18 cellular contexts compared by ENCODE assay signal in genomic region chr11:7905549-7905948, GRCh38. TPM values are rescaled to one million over a fixed set of nuclear protein-coding genes. Genes with fewer than 3 reads are reported as not detected.
DNase-seq lines count a peak whose midpoint lies in the region; ATAC-seq and TF ChIP-seq lines count a peak whose summit lies in the region.
"Had no signal": no experiment of that assay in that cellular context is flagged by ENCODE, and none has a peak within 500 bp of the region (broad histone marks: within the 10 kb centered on the region; RNA-seq: fewer than 3 reads in every experiment).

No MANE protein-coding gene starts in this region.

- H3K9me3 ChIP-seq in SJSA1 (replicated peaks): no peaks in the 10 kb centered on the region
- H3K9me3 ChIP-seq in osteoblast (ENCODE audit: low read depth, low read length): no peaks in the 10 kb centered on the region
- H3K9me3 ChIP-seq: body of pancreas, right lobe of liver, uterus had no signal

- no peaks in the 10 kb centered on the region for H4K20me1 ChIP-seq in osteoblast (ENCODE audit: insufficient read depth, low read length)

- DNase-seq in ELR (ENCODE audit: low read depth) (peak; percentile 20), SJSA1 (ENCODE audit: low read depth in 1 of 2, low spot score in 2 of 2) (no peak), foreskin keratinocyte (no peak), osteoblast (ENCODE audit: insufficient read length, low spot score, missing footprints) (peak; percentile 42), mucosa of gallbladder (ENCODE audit: low spot score) (no peak)
- DNase-seq in activated CD4-positive, CD25-positive, alpha-beta regulatory T cell treated with anti-CD3 and anti-CD28 coated beads, Interleukin-2, amount 50 U/mL, for 72 hours: no peak
- DNase-seq: activated CD8-positive, alpha-beta memory T cell treated with anti-CD3 and anti-CD28 coated beads, Interleukin-2, amount 50 U/mL, for 4 hours; body of pancreas; CD8-positive, alpha-beta T cell; NCI-H2081 treated with DMSO at 0.1 percent for 48 hours; NCI-H526; right lobe of liver; uterus had no signal

- ATAC-seq in foreskin keratinocyte: peak; percentile 47
- ATAC-seq in HG03175 (IDR thresholded peaks at IDR 0.05; ENCODE audit: unreplicated experiment): no peak
- no peak for ATAC-seq in GM18907 (IDR thresholded peaks at IDR 0.05; ENCODE audit: unreplicated experiment)
- ATAC-seq: CD8-positive, alpha-beta T cell; right lobe of liver had no signal

- H2AFZ ChIP-seq in osteoblast (ENCODE audit: low read length): peak overlapping the region; percentile 72

- no peak for TF ChIP-seq CTCF in foreskin keratinocyte (conservative IDR thresholded peaks at IDR 0.05)
- no peak for TF ChIP-seq CTCF in osteoblast (IDR thresholded peaks at IDR 0.05; ENCODE audit: extremely low read depth, low read depth, low read length)

- H3K36me3 ChIP-seq in SJSA1 (no peaks in the 10 kb centered on the region), osteoblast (ENCODE audit: insufficient read depth, low read length) (no peaks in the 10 kb centered on the region)
- H3K36me3 ChIP-seq: right lobe of liver, uterus had no signal

- H3K79me2 ChIP-seq in osteoblast (ENCODE audit: insufficient read depth, low read length): no peaks in the 10 kb centered on the region

- H3K27me3 ChIP-seq in SJSA1 (replicated peaks) (no peaks in the 10 kb centered on the region), foreskin keratinocyte (no peaks in the 10 kb centered on the region), osteoblast (ENCODE audit: insufficient read depth, low read length) (no peaks in the 10 kb centered on the region)
- H3K27me3 ChIP-seq: body of pancreas, right lobe of liver, uterus had no signal

- peak overlapping the region; percentile 25; the same call in 1 of the 2 replicates for H3K27ac ChIP-seq in SJSA1
- H3K27ac ChIP-seq in foreskin keratinocyte: peak overlapping the region; percentile 36
- H3K27ac ChIP-seq in osteoblast (ENCODE audit: low read depth, low read length): no peak overlapping the region
- H3K27ac ChIP-seq: body of pancreas, right lobe of liver, uterus had no signal

- H3K4me3 ChIP-seq in SJSA1 (no peak overlapping the region; the same call in 1 of the 2 replicates), osteoblast (ENCODE audit: insufficient read depth, low read length) (no peak overlapping the region)
- H3K4me3 ChIP-seq: body of pancreas, right lobe of liver, uterus had no signal

- H3K4me1 ChIP-seq in SJSA1 (replicated peaks): peaks cover 21% of the 10 kb centered on the region
- H3K4me1 ChIP-seq in foreskin keratinocyte: peaks cover 17% of the 10 kb centered on the region
- H3K4me1 ChIP-seq in osteoblast (ENCODE audit: insufficient read depth, low read length): peaks cover 30% of the 10 kb centered on the region
- H3K4me1 ChIP-seq: uterus had no signal

- peak overlapping the region; percentile 28 for H3K4me2 ChIP-seq in osteoblast (ENCODE audit: insufficient read depth, low read length)

RNA-seq across cellular contexts. Expression of gene OR10A6, which starts 25.5 kb away (rescaled TPM):
- not detected in 2 replicates for total RNA-seq in SJSA1 (2014; rRNA removed; shearing (Covaris generic))
- 0.07 TPM in 1 of 2 replicates, not detected in the other for total RNA-seq in foreskin keratinocyte
- polyA plus RNA-seq in foreskin keratinocyte: not detected in 2 replicates
- under 0.01 and 0.29 TPM in 2 replicates for total RNA-seq in osteoblast
- total RNA-seq in mucosa of gallbladder: not detected
- total RNA-seq: A673; body of pancreas; CD8-positive, alpha-beta T cell; lung microvascular endothelial cell; neural crest cell; right lobe of liver; uterus had no signal

RNA-seq across cellular contexts. Expression of gene OR10A3, which starts 36.0 kb away (rescaled TPM):
- not detected in 2 replicates for total RNA-seq in SJSA1 (2014; rRNA removed; shearing (Covaris generic))
- total RNA-seq in foreskin keratinocyte: not detected in 2 replicates
- polyA plus RNA-seq in foreskin keratinocyte: not detected in 2 replicates
- total RNA-seq in osteoblast: under 0.01 TPM in 2 replicates
- total RNA-seq in mucosa of gallbladder: not detected
- total RNA-seq: A673; body of pancreas; CD8-positive, alpha-beta T cell; lung microvascular endothelial cell; neural crest cell; right lobe of liver; uterus had no signal

RNA-seq across cellular contexts. Expression of gene NLRP10, which starts 59.7 kb away (rescaled TPM):
- total RNA-seq in SJSA1 (2014; rRNA removed; shearing (Covaris generic)): not detected in 2 replicates
- total RNA-seq in foreskin keratinocyte: 2.0 and 3.1 TPM in 2 replicates
- polyA plus RNA-seq in foreskin keratinocyte: 0.12 and 0.39 TPM in 2 replicates
- 10.0 and 14.1 TPM in 2 replicates for total RNA-seq in osteoblast
- not detected for total RNA-seq in mucosa of gallbladder
- total RNA-seq: A673; body of pancreas; CD8-positive, alpha-beta T cell; lung microvascular endothelial cell; neural crest cell; right lobe of liver; uterus had no signal

Comparison
In these comparisons a context has a peak if more than half of its experiments do, and no peak if none do; other contexts are left out.
1. DNase-seq: peak in ELR (single experiment) and osteoblast (single experiment); none in SJSA1 (0 of 2), foreskin keratinocyte (0 of 2), activated CD4-positive, CD25-positive, alpha-beta regulatory T cell treated with anti-CD3 and anti-CD28 coated beads, Interleukin-2, amount 50 U/mL, for 72 hours (single experiment) and mucosa of gallbladder (single experiment).